Comparison of ENCODE assay signal across 28 cellular contexts in genomic region chr7:28908775-28909174, GRCh38. TPM values are rescaled to one million over a fixed set of nuclear protein-coding genes. Genes with fewer than 3 reads are reported as not detected.
"Had no signal": no experiment of that assay in that cellular context is flagged by ENCODE, and none has a peak within 500 bp of the region (broad histone marks: within the 10 kb centered on the region; RNA-seq: fewer than 3 reads in every experiment).

No MANE protein-coding gene starts in this region.

- H3K36me3 ChIP-seq: brain microvascular endothelial cell, esophagus squamous epithelium, gastroesophageal sphincter had no signal

- H3K4me1 Mint-ChIP-seq: activated CD4-positive, alpha-beta memory T cell treated with anti-CD3 and anti-CD28 coated beads, Interleukin-2, amount 10 ng/mL, durations not matched to agents 7 days and 5 days; activated CD4-positive, alpha-beta T cell treated with anti-CD3 and anti-CD28 coated beads for 36 hours; activated CD4-positive, alpha-beta T cell treated with anti-CD3 and anti-CD28 coated beads, Interleukin-2, amount 10 ng/mL, durations not matched to agents 24 days and 14 days; activated T-helper 17 cell treated with anti-CD3 and anti-CD28 coated beads, Interleukin-2, amount 50 U/mL, for 72 hours had no signal

- H3K9me3 Mint-ChIP-seq: activated CD4-positive, alpha-beta memory T cell treated with anti-CD3 and anti-CD28 coated beads, Interleukin-2, amount 10 ng/mL, durations not matched to agents 7 days and 5 days; activated T-cell treated with anti-CD3 and anti-CD28 coated beads, Interleukin-2, amount 50 U/mL, for 24 hours had no signal

- H3K4me3 Mint-ChIP-seq: activated CD4-positive, alpha-beta memory T cell treated with anti-CD3 and anti-CD28 coated beads, Interleukin-2, amount 10 ng/mL, durations not matched to agents 7 days and 5 days; activated CD4-positive, alpha-beta T cell treated with anti-CD3 and anti-CD28 coated beads for 36 hours; activated CD4-positive, alpha-beta T cell treated with anti-CD3 and anti-CD28 coated beads, Interleukin-2, amount 10 ng/mL, durations not matched to agents 24 days and 14 days; activated naive CD8-positive, alpha-beta T cell; activated T-cell treated with anti-CD3 and anti-CD28 coated beads, Interleukin-2, amount 50 U/mL, for 24 hours; activated T-helper 17 cell treated with anti-CD3 and anti-CD28 coated beads, Interleukin-2, amount 50 U/mL, for 72 hours had no signal

- H3K9me3 ChIP-seq: esophagus squamous epithelium had no signal

- H3K4me3 ChIP-seq: esophagus squamous epithelium, gastroesophageal sphincter had no signal

- FAIRE-seq: astrocyte, bronchial epithelial cell, endometrium had no signal

- H3K27me3 ChIP-seq: brain microvascular endothelial cell, esophagus squamous epithelium, gastroesophageal sphincter had no signal

- DNase-seq: activated CD4-positive, alpha-beta memory T cell treated with anti-CD3 and anti-CD28 coated beads, Interleukin-2, amount 10 ng/mL, durations not matched to agents 7 days and 5 days; activated CD4-positive, alpha-beta T cell treated with anti-CD3 and anti-CD28 coated beads for 36 hours; activated CD4-positive, alpha-beta T cell treated with anti-CD3 and anti-CD28 coated beads, Interleukin-2, amount 10 ng/mL, durations not matched to agents 24 days and 14 days; activated CD4-positive, CD25-positive, alpha-beta regulatory T cell; activated CD4-positive, CD25-positive, alpha-beta regulatory T cell treated with anti-CD3 and anti-CD28 coated beads, Interleukin-2, amount 50 U/mL, for 72 hours; activated CD8-positive, alpha-beta memory T cell treated with anti-CD3 and anti-CD28 coated beads, Interleukin-2, amount 50 U/mL, for 48 hours; activated effector memory CD4-positive, alpha-beta T cell treated with Interleukin-2 at 50 U/mL for 16 hours; activated gamma-delta T cell treated with Interleukin-2 at 50 U/mL for 16 hours; activated naive CD4-positive, alpha-beta T cell treated with anti-CD3 and anti-CD28 coated beads, Interleukin-2, amount 50 U/mL, for 16 hours; activated naive CD4-positive, alpha-beta T cell treated with Interleukin-2 at 50 U/mL for 16 hours; activated T-cell treated with anti-CD3 and anti-CD28 coated beads for 4 hours; activated T-cell treated with anti-CD3 and anti-CD28 coated beads, Interleukin-2, amount 50 U/mL, for 24 hours; amniotic stem cell; anterior cingulate cortex; brain microvascular endothelial cell; caudate nucleus; cortex of kidney; effector CD8-positive, alpha-beta T cell; esophagus squamous epithelium; foreskin melanocyte; T-helper 2 cell had no signal

- H3K27ac Mint-ChIP-seq: activated CD4-positive, alpha-beta memory T cell treated with anti-CD3 and anti-CD28 coated beads, Interleukin-2, amount 10 ng/mL, durations not matched to agents 7 days and 5 days; activated CD4-positive, alpha-beta T cell treated with anti-CD3 and anti-CD28 coated beads for 36 hours; activated CD4-positive, alpha-beta T cell treated with anti-CD3 and anti-CD28 coated beads, Interleukin-2, amount 10 ng/mL, durations not matched to agents 24 days and 14 days; activated naive CD8-positive, alpha-beta T cell; activated T-cell treated with anti-CD3 and anti-CD28 coated beads, Interleukin-2, amount 50 U/mL, for 24 hours; activated T-helper 17 cell treated with anti-CD3 and anti-CD28 coated beads, Interleukin-2, amount 50 U/mL, for 72 hours had no signal

- ATAC-seq: activated CD4-positive, alpha-beta T cell treated with anti-CD3 and anti-CD28 coated beads for 36 hours; activated T-helper 17 cell treated with anti-CD3 and anti-CD28 coated beads, Interleukin-2, amount 50 U/mL, for 72 hours; gastroesophageal sphincter had no signal

- H3K27ac ChIP-seq: brain microvascular endothelial cell, epithelial cell of prostate, esophagus squamous epithelium, gastroesophageal sphincter had no signal

RNA-seq across cellular contexts. Expression of gene TRIL, which starts 49.4 kb away (rescaled TPM):
- total RNA-seq: activated CD4-positive, alpha-beta T cell treated with anti-CD3 and anti-CD28 coated beads for 36 hours; activated T-helper 17 cell treated with anti-CD3 and anti-CD28 coated beads, Interleukin-2, amount 50 U/mL, for 72 hours had no signal
